Comparison of ENCODE assay signal across 13 cellular contexts in the genomic region with DNA sequence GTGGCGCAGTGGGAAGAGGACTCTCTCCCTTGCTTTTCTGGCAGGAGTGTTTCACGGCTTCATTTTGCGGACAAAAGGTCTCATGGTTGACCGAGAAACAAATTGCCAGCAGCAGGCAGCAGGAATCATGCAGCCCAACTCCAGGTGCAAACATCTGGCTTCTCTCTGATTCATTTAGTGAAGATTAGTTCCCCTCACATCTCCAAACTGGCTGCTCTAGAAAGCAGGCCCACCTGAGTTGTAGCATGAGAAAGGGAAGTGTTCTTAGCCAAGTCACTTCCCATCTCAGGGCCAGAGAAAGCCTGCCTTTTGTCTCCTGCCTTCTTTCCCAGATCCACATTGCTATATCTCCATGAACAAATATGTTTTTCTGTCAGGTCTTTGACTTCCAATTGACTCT.
DNase-seq lines count a peak whose midpoint lies in the region; ATAC-seq and TF ChIP-seq lines count a peak whose summit lies in the region.
"Had no signal": no experiment of that assay in that cellular context is flagged by ENCODE, and none has a peak within 500 bp of the region (broad histone marks: within the 10 kb centered on the region; RNA-seq: fewer than 3 reads in every experiment).

No MANE protein-coding gene starts in this region.

- no peak overlapping the region for H3K27ac Mint-ChIP-seq in activated CD4-positive, alpha-beta T cell treated with anti-CD3 and anti-CD28 coated beads, Interleukin-2, amount 10 ng/mL, durations not matched to agents 24 days and 14 days
- H3K27ac Mint-ChIP-seq in MCF 10A (ENCODE audit: low read depth, unreplicated experiment), result no peak overlapping the region
- H3K27ac Mint-ChIP-seq: H9 had no signal

- no peaks in the 10 kb centered on the region for H3K9me3 Mint-ChIP-seq in activated CD4-positive, alpha-beta T cell treated with anti-CD3 and anti-CD28 coated beads, Interleukin-2, amount 10 ng/mL, durations not matched to agents 24 days and 14 days
- H3K9me3 Mint-ChIP-seq in MCF 10A (ENCODE audit: unreplicated experiment), result no peaks in the 10 kb centered on the region
- H3K9me3 Mint-ChIP-seq: CD4-positive, CD25-positive, alpha-beta regulatory T cell; H9 had no signal

- intact Hi-C loops in activated CD4-positive, alpha-beta T cell treated with anti-CD3 and anti-CD28 coated beads, Interleukin-2, amount 10 ng/mL, durations not matched to agents 24 days and 14 days (cut with micrococcal nuclease), result no loop called here
- intact Hi-C loops in MCF 10A (cut with micrococcal nuclease), result loop anchor here (10.0 kb wide), 1 partner anchor 749 kb away; no protein-coding TSS in a partner anchor

- peaks cover 3% of the 10 kb centered on the region for H3K27me3 Mint-ChIP-seq in activated CD4-positive, alpha-beta T cell treated with anti-CD3 and anti-CD28 coated beads, Interleukin-2, amount 10 ng/mL, durations not matched to agents 24 days and 14 days
- H3K27me3 Mint-ChIP-seq in MCF 10A (ENCODE audit: insufficient read depth, unreplicated experiment), result no peaks in the 10 kb centered on the region

- no peak overlapping the region for H3K4me3 Mint-ChIP-seq in activated CD4-positive, alpha-beta T cell treated with anti-CD3 and anti-CD28 coated beads, Interleukin-2, amount 10 ng/mL, durations not matched to agents 24 days and 14 days
- no peak overlapping the region for H3K4me3 Mint-ChIP-seq in MCF 10A (ENCODE audit: unreplicated experiment)
- H3K4me3 Mint-ChIP-seq: CD4-positive, CD25-positive, alpha-beta regulatory T cell; H9 had no signal

- no peaks in the 10 kb centered on the region for H3K36me3 Mint-ChIP-seq in activated CD4-positive, alpha-beta T cell treated with anti-CD3 and anti-CD28 coated beads, Interleukin-2, amount 10 ng/mL, durations not matched to agents 24 days and 14 days (ENCODE audit: low read depth)
- no peaks in the 10 kb centered on the region for H3K36me3 Mint-ChIP-seq in MCF 10A (ENCODE audit: insufficient read depth, unreplicated experiment)
- H3K36me3 Mint-ChIP-seq: CD4-positive, CD25-positive, alpha-beta regulatory T cell had no signal

- CTCF ChIA-PET in MCF 10A (lab: Yijun Ruan, JAX), result no interaction called here

- ATAC-seq in GM19395 (IDR thresholded peaks at IDR 0.05; ENCODE audit: unreplicated experiment) (peak; percentile 67), HG03135 (IDR thresholded peaks at IDR 0.05; ENCODE audit: unreplicated experiment) (no peak)
- ATAC-seq: HepG2 had no signal

- H3K4me1 Mint-ChIP-seq in activated CD4-positive, alpha-beta T cell treated with anti-CD3 and anti-CD28 coated beads, Interleukin-2, amount 10 ng/mL, durations not matched to agents 24 days and 14 days, result no peaks in the 10 kb centered on the region
- no peaks in the 10 kb centered on the region for H3K4me1 Mint-ChIP-seq in MCF 10A (ENCODE audit: insufficient read depth, unreplicated experiment)
- H3K4me1 Mint-ChIP-seq: CD4-positive, CD25-positive, alpha-beta regulatory T cell had no signal

- DNase-seq in activated CD4-positive, alpha-beta T cell treated with anti-CD3 and anti-CD28 coated beads, Interleukin-2, amount 10 ng/mL, durations not matched to agents 24 days and 14 days, result peak; percentile 32
- no peak for DNase-seq in activated CD4-positive, alpha-beta T cell treated with anti-CD3 and anti-CD28 coated beads, Interleukin-2, amount 50 U/mL, for 1 hour
- DNase-seq in germinal center (ENCODE audit: low spot score) (peak; percentile 7), MCF 10A (ENCODE audit: unreplicated experiment) (no peak)
- DNase-seq in stimulated activated CD4-positive, alpha-beta T cell treated with anti-CD3 and anti-CD28 coated beads, Interleukin-12 subunit alpha, Interleukin-12 subunit beta, amount 100 ng/mL, for 4 hours, result no peak
- DNase-seq: ACHN; CD4-positive, CD25-positive, alpha-beta regulatory T cell; DMS53; GOT3; H9 had no signal

- TF ChIP-seq CTCF in MCF 10A (IDR thresholded peaks at IDR 0.05; ENCODE audit: unreplicated experiment), result no peak

- BruUV-seq in MCF 10A (replicated peaks; lab: Mats Ljungman, UMichigan), result no TSS peak

- POLR2A ChIA-PET in MCF 10A (lab: Yijun Ruan, JAX), result no interaction called here

Comparison
In these comparisons a context has a peak if more than half of its experiments do, and no peak if none do; other contexts are left out.
1. DNase-seq: peak in activated CD4-positive, alpha-beta T cell treated with anti-CD3 and anti-CD28 coated beads, Interleukin-2, amount 10 ng/mL, durations not matched to agents 24 days and 14 days (single experiment) and germinal center (single experiment); none in activated CD4-positive, alpha-beta T cell treated with anti-CD3 and anti-CD28 coated beads, Interleukin-2, amount 50 U/mL, for 1 hour (single experiment), MCF 10A (single experiment) and stimulated activated CD4-positive, alpha-beta T cell treated with anti-CD3 and anti-CD28 coated beads, Interleukin-12 subunit alpha, Interleukin-12 subunit beta, amount 100 ng/mL, for 4 hours (single experiment).